Comparison of ENCODE assay signal across 15 cellular contexts in the genomic region with DNA sequence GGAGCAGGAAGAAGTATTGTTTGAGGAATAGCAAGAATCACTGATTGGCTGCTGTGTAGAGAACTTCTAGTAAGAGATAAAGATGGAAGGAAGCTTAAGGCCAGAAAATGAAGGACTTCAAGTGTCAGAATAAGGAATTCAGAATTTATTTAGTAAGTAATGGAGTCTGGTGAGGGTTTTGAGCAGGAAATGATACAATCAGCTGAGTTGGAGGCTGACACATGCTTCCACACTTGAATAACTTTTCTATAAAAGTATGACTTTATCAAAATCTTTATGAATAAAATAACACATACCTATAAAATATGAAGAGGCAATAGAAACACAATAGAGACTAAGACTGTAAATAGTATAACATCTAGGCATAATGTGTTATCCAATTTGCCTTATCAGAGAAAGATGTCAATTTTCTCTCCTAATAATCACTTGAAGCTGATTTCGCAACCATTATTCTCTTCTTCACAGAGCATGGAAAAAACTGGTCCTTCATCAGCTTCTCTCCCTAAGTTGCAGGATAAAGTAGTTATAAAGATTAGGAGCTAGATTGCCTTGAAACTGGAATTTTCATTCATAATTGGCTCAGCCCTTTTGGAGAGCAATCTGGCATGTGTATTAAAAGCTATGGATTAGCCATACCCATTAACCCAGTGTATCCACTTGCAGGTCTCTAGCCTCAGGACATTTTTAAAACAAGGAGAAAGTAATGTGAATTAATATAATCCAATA.
"Had no signal": no experiment of that assay in that cellular context is flagged by ENCODE, and none has a peak within 500 bp of the region (broad histone marks: within the 10 kb centered on the region; RNA-seq: fewer than 3 reads in every experiment).

No MANE protein-coding gene starts in this region.

- ATAC-seq: activated CD8-positive, alpha-beta T cell treated with anti-CD3 and anti-CD28 coated beads for 36 hours; activated naive CD8-positive, alpha-beta T cell treated with anti-CD3 and anti-CD28 coated beads, Interleukin-2, amount 50 U/mL, for 24 hours; lower lobe of right lung had no signal

- H3K27ac Mint-ChIP-seq: activated CD8-positive, alpha-beta T cell treated with anti-CD3 and anti-CD28 coated beads for 36 hours; activated naive CD8-positive, alpha-beta T cell treated with anti-CD3 and anti-CD28 coated beads, Interleukin-2, amount 50 U/mL, for 24 hours; activated T-helper 1 cell treated with anti-CD3 and anti-CD28 coated beads, Interleukin-12 subunit alpha, Interleukin-12 subunit beta, Interleukin-2, Interleukin-4 antibody, amounts not matched to agents 30 ng/mL and 10 ng/mL and 1 ng/mL, durations not matched to agents 14 hours and 24 hours and 36 hours had no signal

- H3K4me3 Mint-ChIP-seq: activated CD8-positive, alpha-beta T cell treated with anti-CD3 and anti-CD28 coated beads for 36 hours; activated naive CD8-positive, alpha-beta T cell treated with anti-CD3 and anti-CD28 coated beads, Interleukin-2, amount 50 U/mL, for 24 hours; activated T-helper 1 cell treated with anti-CD3 and anti-CD28 coated beads, Interleukin-12 subunit alpha, Interleukin-12 subunit beta, Interleukin-2, Interleukin-4 antibody, amounts not matched to agents 30 ng/mL and 10 ng/mL and 1 ng/mL, durations not matched to agents 14 hours and 24 hours and 36 hours had no signal

- FAIRE-seq: astrocyte, urothelium cell line had no signal

- DNase-seq: activated CD4-positive, alpha-beta T cell treated with anti-CD3 and anti-CD28 coated beads for 4 hours; activated CD8-positive, alpha-beta T cell treated with anti-CD3 and anti-CD28 coated beads for 36 hours; activated naive CD4-positive, alpha-beta T cell; activated naive CD8-positive, alpha-beta T cell treated with anti-CD3 and anti-CD28 coated beads, Interleukin-2, amount 50 U/mL, for 24 hours; lower lobe of right lung; midbrain; T-helper 9 cell; thyroid gland had no signal

- H3K9me3 ChIP-seq: lower lobe of right lung, right atrium auricular region, thyroid gland had no signal

- H3K9me3 Mint-ChIP-seq: activated CD8-positive, alpha-beta T cell treated with anti-CD3 and anti-CD28 coated beads for 36 hours had no signal

- H3K4me3 ChIP-seq: cardiac muscle cell, hepatocyte, lower lobe of right lung, right atrium auricular region, smooth muscle cell, thyroid gland had no signal

- H3K27me3 ChIP-seq: cardiac muscle cell, hepatocyte, right atrium auricular region, thyroid gland had no signal

- H3K27ac ChIP-seq: hepatocyte, lower lobe of right lung, right atrium auricular region had no signal

- H3K36me3 ChIP-seq: cardiac muscle cell, lower lobe of right lung, right atrium auricular region, thyroid gland had no signal
